8 cellular contexts compared by ENCODE assay signal in the genomic region with DNA sequence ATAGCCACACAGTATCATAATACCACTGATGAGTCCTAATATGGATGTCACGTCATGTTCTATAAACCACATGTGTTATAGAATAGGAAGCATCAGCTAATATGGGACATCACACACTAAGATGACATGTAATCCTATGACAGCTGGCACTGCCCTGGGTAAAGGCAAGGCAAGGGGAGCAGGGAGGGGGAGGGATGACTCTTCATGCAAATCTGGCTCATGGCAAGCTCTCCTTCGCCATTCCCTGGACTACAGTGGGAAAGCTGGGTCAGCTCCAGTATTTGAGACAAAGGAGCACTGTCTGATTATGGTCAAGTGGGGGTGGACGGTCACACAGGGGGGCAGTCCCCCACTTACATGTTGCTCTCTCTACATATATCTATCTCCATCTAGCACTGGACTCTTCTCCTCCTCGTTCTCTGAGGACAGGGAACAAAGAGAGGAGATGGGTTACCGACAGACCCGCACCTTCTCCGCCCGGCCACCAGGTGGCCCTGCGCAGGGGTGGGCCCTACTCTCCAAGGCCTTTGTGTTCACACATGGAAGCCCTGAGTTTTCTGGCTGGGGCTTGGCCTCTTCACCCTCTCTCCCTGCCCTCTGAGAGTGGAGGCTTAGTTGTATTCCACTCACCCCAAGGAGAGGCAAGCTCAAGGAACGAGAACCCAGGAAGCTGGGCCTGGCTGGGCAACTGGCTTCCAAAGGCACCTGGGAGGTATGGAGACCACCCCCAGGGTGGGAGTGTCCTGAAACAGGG. TPM values are rescaled to one million over a fixed set of nuclear protein-coding genes. Genes with fewer than 3 reads are reported as not detected.
DNase-seq lines count a peak whose midpoint lies in the region; ATAC-seq and TF ChIP-seq lines count a peak whose summit lies in the region.

No MANE protein-coding gene starts in this region.

- no peak overlapping the region for H3K4me2 ChIP-seq in osteoblast (ENCODE audit: insufficient read depth, low read length)

- no peaks in the 10 kb centered on the region for H3K27me3 ChIP-seq in osteoblast (ENCODE audit: insufficient read depth, low read length)

- ATAC-seq in HG03354 (IDR thresholded peaks at IDR 0.05; ENCODE audit: poor library complexity, severe bottlenecking, unreplicated experiment) (peak; percentile 55), GM18519 (IDR thresholded peaks at IDR 0.05; ENCODE audit: low FRiP score, unreplicated experiment) (no peak)

- H3K4me3 ChIP-seq in fibroblast of mammary gland (ENCODE audit: control insufficient read depth, low read depth, low read length) (no peak overlapping the region), osteoblast (ENCODE audit: insufficient read depth, low read length) (no peak overlapping the region)

- no peaks in the 10 kb centered on the region for H3K79me2 ChIP-seq in osteoblast (ENCODE audit: insufficient read depth, low read length)

- H4K20me1 ChIP-seq in osteoblast (ENCODE audit: insufficient read depth, low read length) = no peaks in the 10 kb centered on the region

- H3K9me3 ChIP-seq in osteoblast (ENCODE audit: low read depth, low read length) = no peaks in the 10 kb centered on the region

- TF ChIP-seq CTCF in fibroblast of mammary gland (conservative IDR thresholded peaks at IDR 0.05; ENCODE audit: control insufficient read depth, insufficient read depth, low read depth, low read length) (peak; percentile 78), osteoblast (IDR thresholded peaks at IDR 0.05; ENCODE audit: extremely low read depth, low read depth, low read length) (peak; percentile 80)

- H3K27ac ChIP-seq in osteoblast (ENCODE audit: low read depth, low read length) = no peak overlapping the region

- DNase-seq in DMS53 treated with DMSO at 0.1 percent for 48 hours (lab: John Stamatoyannopoulos, UW; ENCODE audit: unreplicated experiment) (peak; percentile 9), NOMO-1 treated with dmso at 0.1 percent for 144 hours (lab: John Stamatoyannopoulos, UW; ENCODE audit: unreplicated experiment) (peak; percentile 57), fibroblast of mammary gland (ENCODE audit: low read depth) (peak; percentile 36), osteoblast (ENCODE audit: insufficient read length, low spot score, missing footprints) (peak; percentile 96), DMS153 treated with DMSO at 0.1 percent for 48 hours (lab: John Stamatoyannopoulos, UW; ENCODE audit: unreplicated experiment) (no peak)
- DNase-seq in activated T-cell treated with anti-CD3 and anti-CD28 coated beads, Interleukin-2, amount 50 U/mL, for 1 hour = peak; percentile 67

- H3K36me3 ChIP-seq in osteoblast (ENCODE audit: insufficient read depth, low read length) = no peaks in the 10 kb centered on the region

- no peaks in the 10 kb centered on the region for H3K4me1 ChIP-seq in osteoblast (ENCODE audit: insufficient read depth, low read length)

- no peak overlapping the region for H2AFZ ChIP-seq in osteoblast (ENCODE audit: low read length)

RNA-seq across cellular contexts. Expression of gene MPO, which starts 23.4 kb away (rescaled TPM):
- under 0.01 TPM in 1 of 2 replicates, not detected in the other for total RNA-seq in osteoblast

RNA-seq across cellular contexts. Expression of gene TSPOAP1, which starts 24.4 kb away (rescaled TPM):
- total RNA-seq in osteoblast = 3.8 and 4.3 TPM in 2 replicates

RNA-seq across cellular contexts. Expression of gene SUPT4H1, which starts 47.8 kb away (rescaled TPM):
- total RNA-seq in osteoblast = 49.9 and 60.7 TPM in 2 replicates
